ENCODE assay signal across 8 cellular contexts in genomic region chr12:7645395-7646177, GRCh38. TPM values are rescaled to one million over a fixed set of nuclear protein-coding genes. Genes with fewer than 3 reads are reported as not detected.
DNase-seq lines count a peak whose midpoint lies in the region; ATAC-seq and TF ChIP-seq lines count a peak whose summit lies in the region.

No MANE protein-coding gene starts in this region.

- H3K27ac Mint-ChIP-seq in CD4-positive, CD25-positive, alpha-beta regulatory T cell: no peak overlapping the region

- H3K27me3 ChIP-seq in CD4-positive, CD25-positive, alpha-beta regulatory T cell (ENCODE audit: control insufficient read depth, insufficient read depth, low read length): no peaks in the 10 kb centered on the region

- no peak for ATAC-seq in CD4-positive, CD25-positive, alpha-beta regulatory T cell (ENCODE audit: low read depth in 2 of 2)
- no peak for ATAC-seq in HG02642 (IDR thresholded peaks at IDR 0.05; ENCODE audit: poor library complexity, unreplicated experiment)

- no peaks in the 10 kb centered on the region for H3K9me3 ChIP-seq in CD4-positive, CD25-positive, alpha-beta regulatory T cell (ENCODE audit: control insufficient read depth in 2 of 2, low read length in 2 of 2)
- H3K9me3 ChIP-seq in OCI-LY7 (ENCODE audit: low read length): no peaks in the 10 kb centered on the region

- no peak overlapping the region for H3K27ac ChIP-seq in CD4-positive, CD25-positive, alpha-beta regulatory T cell (ENCODE audit: insufficient read depth, low read length, poor library complexity, severe bottlenecking)
- H3K27ac ChIP-seq in OCI-LY7 (ENCODE audit: low read depth, low read length, poor library complexity, severe bottlenecking): peak overlapping the region; percentile 12

- BruUV-seq in OCI-LY7 (replicated peaks; lab: Mats Ljungman, UMichigan): no TSS peak

- H4K20me1 ChIP-seq in OCI-LY7 (ENCODE audit: insufficient read depth, low read length): no peaks in the 10 kb centered on the region

- H3K9me3 Mint-ChIP-seq in CD4-positive, CD25-positive, alpha-beta regulatory T cell: no peaks in the 10 kb centered on the region

- CTCF ChIA-PET in OCI-LY7 (lab: Charles Lee; ENCODE audit: unreplicated experiment): no interaction called here

- H3K36me3 ChIP-seq in CD4-positive, CD25-positive, alpha-beta regulatory T cell (ENCODE audit: control insufficient read depth, insufficient read depth, low read length): no peaks in the 10 kb centered on the region
- H3K36me3 ChIP-seq in OCI-LY7 (ENCODE audit: insufficient read depth, low read length): no peaks in the 10 kb centered on the region

- H3K4me1 Mint-ChIP-seq in CD4-positive, CD25-positive, alpha-beta regulatory T cell: peaks cover 0 to 21% (median 10%) of the 10 kb centered on the region in 4 donors

- H2AFZ ChIP-seq in OCI-LY7 (ENCODE audit: low read length): peak overlapping the region; percentile 71

- peaks cover 18% of the 10 kb centered on the region for H3K27me3 Mint-ChIP-seq in CD4-positive, CD25-positive, alpha-beta regulatory T cell

- H3K79me2 ChIP-seq in OCI-LY7 (ENCODE audit: insufficient read depth, low read depth, low read length): no peaks in the 10 kb centered on the region

- H3K9me2 ChIP-seq in OCI-LY7 (ENCODE audit: insufficient read depth, low read length): no peaks in the 10 kb centered on the region

- peak in 2 of 3 donors; percentile 28 to 30 for DNase-seq in CD4-positive, CD25-positive, alpha-beta regulatory T cell
- peak; percentile 69 for DNase-seq in OCI-LY7 (ENCODE audit: low spot score)
- peak; percentile 58 for DNase-seq in dermis blood vessel endothelial cell
- DNase-seq in mucosa of gallbladder (ENCODE audit: low spot score): peak; percentile 23
- DNase-seq in DMS79 (lab: John Stamatoyannopoulos, UW): no peak
- no peak for DNase-seq in activated effector memory CD4-positive, alpha-beta T cell treated with Interleukin-2 at 50 U/mL for 16 hours

- POLR2A ChIA-PET in OCI-LY7 (lab: Charles Lee): interaction anchor here (0.5 to 0.7 kb wide), 3 partner anchors 255 to 1324 kb away, joined by 3 to 4 read pairs (median 3); no protein-coding TSS in a partner anchor

- H3K4me2 ChIP-seq in OCI-LY7 (ENCODE audit: low read length): peak overlapping the region; percentile 51

- no peak overlapping the region for H3K4me3 ChIP-seq in CD4-positive, CD25-positive, alpha-beta regulatory T cell (ENCODE audit: low read depth, low read length)
- no peak overlapping the region for H3K4me3 ChIP-seq in GM12875 (ENCODE audit: low read depth, low read length)
- peak overlapping the region; percentile 6 for H3K4me3 ChIP-seq in OCI-LY7 (ENCODE audit: low read depth, low read length, poor library complexity, severe bottlenecking)

- H3K4me3 Mint-ChIP-seq in CD4-positive, CD25-positive, alpha-beta regulatory T cell: no peak overlapping the region

- intact Hi-C loops in OCI-LY7 (cut with micrococcal nuclease; ENCODE audit: unreplicated experiment): loop anchor here (10.0 kb wide), 1 partner anchor 389 kb away; the partner anchor contains the start of gene FOXJ2

- TF ChIP-seq CTCF in GM12875 (IDR thresholded peaks at IDR 0.05; ENCODE audit: borderline replicate concordance, insufficient read depth, low read depth, low read length) (peak; percentile 74), OCI-LY7 (conservative IDR thresholded peaks at IDR 0.05; ENCODE audit: low read length) (peak; percentile 97)

- H3K36me3 Mint-ChIP-seq in CD4-positive, CD25-positive, alpha-beta regulatory T cell: no peaks in the 10 kb centered on the region

- H3K4me1 ChIP-seq in CD4-positive, CD25-positive, alpha-beta regulatory T cell (ENCODE audit: control insufficient read depth, insufficient read depth, low read length, poor library complexity, severe bottlenecking): peaks cover 6% of the 10 kb centered on the region
- peaks cover 53% of the 10 kb centered on the region for H3K4me1 ChIP-seq in OCI-LY7 (ENCODE audit: insufficient read depth, low read length, poor library complexity, severe bottlenecking)

RNA-seq across cellular contexts. Expression of gene APOBEC1, which starts 20.1 kb away (rescaled TPM):
- total RNA-seq in CD4-positive, CD25-positive, alpha-beta regulatory T cell: not detected
- polyA plus RNA-seq in CD4-positive, CD25-positive, alpha-beta regulatory T cell: not detected
- total RNA-seq in OCI-LY7 (2014; rRNA removed; shearing (Covaris generic)): not detected in 2 replicates
- not detected in 2 replicates for total RNA-seq in OCI-LY7 (2022)
- total RNA-seq in dermis blood vessel endothelial cell: not detected in 2 replicates
- 0.26 TPM for total RNA-seq in mucosa of gallbladder

RNA-seq across cellular contexts. Expression of gene GDF3, which starts 50.0 kb away (rescaled TPM):
- total RNA-seq in CD4-positive, CD25-positive, alpha-beta regulatory T cell: not detected
- not detected for polyA plus RNA-seq in CD4-positive, CD25-positive, alpha-beta regulatory T cell
- not detected in 2 replicates for total RNA-seq in OCI-LY7 (2014; rRNA removed; shearing (Covaris generic))
- total RNA-seq in OCI-LY7 (2022) (not detected in 2 replicates), dermis blood vessel endothelial cell (2.2 and 2.9 TPM in 2 replicates), mucosa of gallbladder (not detected)

Comparison
In these comparisons a context has a peak if more than half of its experiments do, and no peak if none do; other contexts are left out.
1. DNase-seq: peak in CD4-positive, CD25-positive, alpha-beta regulatory T cell (2 of 3), OCI-LY7 (single experiment), dermis blood vessel endothelial cell (single experiment) and mucosa of gallbladder (single experiment); none in DMS79 (single experiment) and activated effector memory CD4-positive, alpha-beta T cell treated with Interleukin-2 at 50 U/mL for 16 hours (single experiment).